8 cellular contexts compared by ENCODE assay signal in the genomic region with DNA sequence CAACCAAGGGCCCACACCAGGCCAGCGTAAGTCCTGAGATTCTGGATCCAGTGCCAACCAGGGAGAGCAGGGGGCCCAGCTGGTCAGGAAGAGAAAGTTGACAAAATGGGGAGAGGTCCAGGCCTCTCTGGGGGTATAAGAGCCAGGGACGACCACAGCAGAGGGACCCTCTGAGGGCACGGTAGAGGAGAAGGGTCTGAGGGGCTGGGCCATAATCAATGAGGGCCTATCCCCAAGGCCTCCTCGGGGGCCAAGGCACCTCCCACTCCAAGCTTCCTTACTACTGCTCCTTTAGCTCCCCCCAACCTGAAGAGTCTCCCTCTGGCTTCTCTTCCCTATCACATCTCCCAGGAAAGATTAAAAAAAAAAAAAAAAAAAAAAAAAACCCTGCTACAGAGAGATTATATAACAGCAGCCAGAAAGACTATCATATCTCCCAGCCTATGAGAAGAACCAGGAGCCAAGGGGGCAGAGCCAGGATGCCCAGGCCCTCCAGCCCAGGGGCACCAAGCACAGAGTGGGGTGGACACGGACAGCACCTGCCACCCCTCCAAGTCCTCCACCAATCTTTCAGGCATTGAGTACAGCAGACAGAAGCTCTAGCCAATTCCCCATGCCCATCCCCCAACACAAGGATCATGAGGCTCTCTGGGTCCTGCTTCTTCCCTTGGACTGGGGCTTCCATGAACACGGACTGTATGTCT. TPM values are rescaled to one million over a fixed set of nuclear protein-coding genes. Genes with fewer than 3 reads are reported as not detected.
DNase-seq lines count a peak whose midpoint lies in the region; ATAC-seq and TF ChIP-seq lines count a peak whose summit lies in the region.

No MANE protein-coding gene starts in this region.

- CTCF ChIA-PET in MCF 10A (lab: Yijun Ruan, JAX): interaction anchor here (0.6 to 8.3 kb wide), 15 partner anchors 15 to 192 kb away, joined by 3 to 83 read pairs (median 5); a partner anchor contains a TSS

- DNase-seq in heart right ventricle (no peak), left cardiac atrium (no peak), MCF 10A (ENCODE audit: unreplicated experiment) (no peak), vagina (ENCODE audit: extremely low spot score in 2 of 2) (no peak), AG08395 (ENCODE audit: low spot score) (no peak), left lobe of liver (ENCODE audit: low spot score) (no peak)

- POLR2A ChIA-PET in MCF 10A (lab: Yijun Ruan, JAX): interaction anchor here (0.8 to 11.2 kb wide), 11 partner anchors 8 to 163 kb away, joined by 3 to 549 read pairs (median 45); a partner anchor contains a TSS

- 18 to 25% methylated on average over 6 of the region's 6 CpGs for WGBS in heart right ventricle, 2 donors

- peak overlapping the region; percentile 85 for H3K4me3 Mint-ChIP-seq in MCF 10A (ENCODE audit: unreplicated experiment)

- H3K36me3 ChIP-seq in heart right ventricle (peaks cover 0 to 13% (median 4%) of the 10 kb centered on the region in 9 donors), mucosa of stomach (ENCODE audit: control insufficient read depth, insufficient read depth, low read length) (peaks cover 5% of the 10 kb centered on the region), vagina (no peaks in the 10 kb centered on the region)

- ATAC-seq in heart right ventricle: no peak
- no peak for ATAC-seq in left cardiac atrium
- ATAC-seq in HG02642 (IDR thresholded peaks at IDR 0.05; ENCODE audit: poor library complexity, unreplicated experiment): no peak
- no peak for ATAC-seq in left lobe of liver

- H3K4me1 ChIP-seq in heart right ventricle (peaks cover 65 to 80% (median 78%) of the 10 kb centered on the region in 9 donors), mucosa of stomach (ENCODE audit: control insufficient read depth, insufficient read depth, low read length) (peaks cover 78% of the 10 kb centered on the region), vagina (peaks cover 79% of the 10 kb centered on the region)

- peak overlapping the region; percentile 10 to 100 (median 100) for H3K27ac ChIP-seq in heart right ventricle
- H3K27ac ChIP-seq in vagina: peak overlapping the region; percentile 99

- peaks cover 21% of the 10 kb centered on the region for H3K36me3 Mint-ChIP-seq in MCF 10A (ENCODE audit: insufficient read depth, unreplicated experiment)

- H3K4me1 Mint-ChIP-seq in MCF 10A (ENCODE audit: insufficient read depth, unreplicated experiment): peaks cover 64% of the 10 kb centered on the region

- no peaks in the 10 kb centered on the region for H3K27me3 Mint-ChIP-seq in MCF 10A (ENCODE audit: insufficient read depth, unreplicated experiment)

- H3K27me3 ChIP-seq in heart right ventricle: no peaks in the 10 kb centered on the region
- no peaks in the 10 kb centered on the region for H3K27me3 ChIP-seq in mucosa of stomach (ENCODE audit: control insufficient read depth, insufficient read depth, low read length)
- no peaks in the 10 kb centered on the region for H3K27me3 ChIP-seq in vagina

- TF ChIP-seq CTCF in heart right ventricle (IDR thresholded peaks at IDR 0.05): peak in 1 of 9 donors; percentile 12
- TF ChIP-seq CTCF in MCF 10A (IDR thresholded peaks at IDR 0.05; ENCODE audit: unreplicated experiment): no peak
- no peak for TF ChIP-seq CTCF in vagina (IDR thresholded peaks at IDR 0.05)

- H3K9me3 Mint-ChIP-seq in MCF 10A (ENCODE audit: unreplicated experiment): no peaks in the 10 kb centered on the region

- H3K9ac ChIP-seq in mucosa of stomach (ENCODE audit: low read length): peak overlapping the region; percentile 100

- intact Hi-C loops in heart right ventricle (cut with DNase I) (loop anchor here in 2 of 10 donors (2.0 kb wide), 2 partner anchors 21 to 41 kb away; no protein-coding TSS in a partner anchor), left cardiac atrium (cut with DNase I) (no loop called here), MCF 10A (cut with micrococcal nuclease) (no loop called here), vagina (cut with DNase I) (no loop called here)

- no peaks in the 10 kb centered on the region for H3K9me3 ChIP-seq in heart right ventricle
- H3K9me3 ChIP-seq in mucosa of stomach (ENCODE audit: control insufficient read depth, low read length): no peaks in the 10 kb centered on the region
- no peaks in the 10 kb centered on the region for H3K9me3 ChIP-seq in vagina

- no TSS peak for BruUV-seq in MCF 10A (replicated peaks; lab: Mats Ljungman, UMichigan)

- H3K27ac Mint-ChIP-seq in MCF 10A (ENCODE audit: low read depth, unreplicated experiment): peak overlapping the region; percentile 97

- TF ChIP-seq POLR2A in vagina (IDR thresholded peaks at IDR 0.05): no peak

- peak overlapping the region in 9 of 10 donors; percentile 71 to 100 (median 94) for H3K4me3 ChIP-seq in heart right ventricle
- H3K4me3 ChIP-seq in mucosa of stomach (ENCODE audit: low read length): peak overlapping the region; percentile 81
- H3K4me3 ChIP-seq in vagina: peak overlapping the region; percentile 84 to 96

RNA-seq across cellular contexts. Expression of a gene that starts 2.7 kb away (rescaled TPM):
- 100 to 1,000 TPM in 4 of 10 donors, 10 to 100 TPM in 6; 81.1 to 127 (median 96.5) TPM for total RNA-seq in heart right ventricle
- 10 to 100 TPM; 31.6 to 37.7 TPM for polyA plus RNA-seq in heart right ventricle
- total RNA-seq in left cardiac atrium: 10 to 100 TPM; 69.0 to 81.7 TPM
- 113 and 131 TPM in 2 replicates for total RNA-seq in MCF 10A (2022)
- 33.9 TPM for total RNA-seq in vagina
- 17.5 TPM for total RNA-seq in left lobe of liver
